Comparison of ENCODE assay signal across 9 cellular contexts in genomic region chr11:9002920-9003572, GRCh38. TPM values are rescaled to one million over a fixed set of nuclear protein-coding genes. Genes with fewer than 3 reads are reported as not detected.
DNase-seq lines count a peak whose midpoint lies in the region; ATAC-seq and TF ChIP-seq lines count a peak whose summit lies in the region.
"Had no signal": no experiment of that assay in that cellular context is flagged by ENCODE, and none has a peak within 500 bp of the region (broad histone marks: within the 10 kb centered on the region; RNA-seq: fewer than 3 reads in every experiment).

No MANE protein-coding gene starts in this region.

- 27% methylated on average over 8 of the region's 8 CpGs for WGBS in esophagus muscularis mucosa
- WGBS in sigmoid colon, 2 donors, result 8 to 10% methylated on average over 8 of the region's 8 CpGs

- no peak for TF ChIP-seq POLR2A in esophagus muscularis mucosa (IDR thresholded peaks at IDR 0.05; ENCODE audit: low read depth)
- no peak for TF ChIP-seq POLR2A in sigmoid colon (IDR thresholded peaks at IDR 0.05)

- TF ChIP-seq EP300 in esophagus muscularis mucosa (IDR thresholded peaks at IDR 0.05), result no peak
- TF ChIP-seq EP300 in sigmoid colon (IDR thresholded peaks at IDR 0.05), result no peak

- H3K27me3 ChIP-seq in SJSA1 (replicated peaks) (no peaks in the 10 kb centered on the region), esophagus muscularis mucosa (peaks cover 0 to 4% (median 0%) of the 10 kb centered on the region in 4 donors), sigmoid colon (peaks cover 0 to 25% (median 9%) of the 10 kb centered on the region in 3 donors)

- peak overlapping the region; percentile 66 for H3K27ac ChIP-seq in SJSA1
- H3K27ac ChIP-seq in esophagus muscularis mucosa (replicated peaks in 1 of 4), result peak overlapping the region in 1 of 4 donors; percentile 45
- peak overlapping the region in 1 of 4 donors; percentile 62 for H3K27ac ChIP-seq in sigmoid colon
- H3K27ac ChIP-seq: 22Rv1 had no signal

- no peaks in the 10 kb centered on the region for H3K9me3 ChIP-seq in SJSA1 (replicated peaks)
- no peaks in the 10 kb centered on the region for H3K9me3 ChIP-seq in esophagus muscularis mucosa
- no peaks in the 10 kb centered on the region for H3K9me3 ChIP-seq in sigmoid colon

- TF ChIP-seq CTCF in esophagus muscularis mucosa (IDR thresholded peaks at IDR 0.05), result no peak
- TF ChIP-seq CTCF in sigmoid colon (IDR thresholded peaks at IDR 0.05), result no peak

- intact Hi-C loops in esophagus muscularis mucosa (cut with DNase I), result no loop called here
- intact Hi-C loops in sigmoid colon (cut with DNase I), result no loop called here

- H3K4me3 ChIP-seq in SJSA1, result peak overlapping the region; percentile 57
- peak overlapping the region; percentile 54 to 68 (median 60) for H3K4me3 ChIP-seq in esophagus muscularis mucosa
- peak overlapping the region; percentile 22 to 59 (median 46) for H3K4me3 ChIP-seq in sigmoid colon

- H3K4me1 ChIP-seq in SJSA1 (replicated peaks) (peaks cover 13% of the 10 kb centered on the region), esophagus muscularis mucosa (peaks cover 18 to 22% (median 19%) of the 10 kb centered on the region in 4 donors), sigmoid colon (peaks cover 0 to 20% (median 20%) of the 10 kb centered on the region in 4 donors)

- no peaks in the 10 kb centered on the region; the same call in 1 of the 2 replicates for H3K36me3 ChIP-seq in SJSA1
- no peaks in the 10 kb centered on the region for H3K36me3 ChIP-seq in esophagus muscularis mucosa
- H3K36me3 ChIP-seq in sigmoid colon, result no peaks in the 10 kb centered on the region

- ATAC-seq in GM21576 (IDR thresholded peaks at IDR 0.05; ENCODE audit: unreplicated experiment), result no peak

- DNase-seq in DMS 273 (lab: John Stamatoyannopoulos, UW; ENCODE audit: unreplicated experiment), result peak; percentile 32
- DNase-seq in DMS 273 treated with DMSO at 0.1 percent for 48 hours (lab: John Stamatoyannopoulos, UW), result no peak
- DNase-seq in SJSA1 (ENCODE audit: low read depth in 1 of 2, low spot score in 2 of 2), result no peak
- DNase-seq in esophagus muscularis mucosa (ENCODE audit: extremely low spot score), result no peak
- DNase-seq in sigmoid colon, result no peak
- DNase-seq in effector CD4-positive, alpha-beta T cell, result no peak
- no peak for DNase-seq in T-helper 9 cell

RNA-seq across cellular contexts. Expression of gene NRIP3, which starts 0.8 kb away (rescaled TPM):
- 20.7 and 29.1 TPM in 2 replicates for total RNA-seq in SJSA1 (2014; rRNA removed; shearing (Covaris generic))
- 1 to 10 TPM; 2.1 to 4.0 (median 3.5) TPM for total RNA-seq in esophagus muscularis mucosa
- 1 to 10 TPM; 2.3 to 5.3 (median 3.6) TPM for total RNA-seq in sigmoid colon
- polyA plus RNA-seq in sigmoid colon, result under 1 TPM in 2 of 3 donors, not detected in 1; under 0.01 to 0.61 TPM

RNA-seq across cellular contexts. Expression of gene TMEM9B, which starts 38.8 kb away (rescaled TPM):
- total RNA-seq in SJSA1 (2014; rRNA removed; shearing (Covaris generic)), result 25.6 and 27.3 TPM in 2 replicates
- total RNA-seq in esophagus muscularis mucosa, result 10 to 100 TPM; 13.3 to 24.4 (median 20.5) TPM
- 10 to 100 TPM; 13.3 to 24.3 (median 20.1) TPM for total RNA-seq in sigmoid colon
- 10 to 100 TPM; 48.3 to 58.9 (median 49.8) TPM for polyA plus RNA-seq in sigmoid colon
